18 cellular contexts compared by ENCODE assay signal in genomic region chr1:156957634-156958033, GRCh38. TPM values are rescaled to one million over a fixed set of nuclear protein-coding genes. Genes with fewer than 3 reads are reported as not detected.
DNase-seq lines count a peak whose midpoint lies in the region; ATAC-seq, FAIRE-seq and TF ChIP-seq lines count a peak whose summit lies in the region.
"Had no signal": no experiment of that assay in that cellular context is flagged by ENCODE, and none has a peak within 500 bp of the region (broad histone marks: within the 10 kb centered on the region; RNA-seq: fewer than 3 reads in every experiment).

No MANE protein-coding gene starts in this region.

- H3K27me3 ChIP-seq in cardiac muscle cell: no peaks in the 10 kb centered on the region
- H3K27me3 ChIP-seq in heart right ventricle: no peaks in the 10 kb centered on the region
- H3K27me3 ChIP-seq in CD4-positive, alpha-beta memory T cell (ENCODE audit: insufficient read depth, low read length): no peaks in the 10 kb centered on the region
- H3K27me3 ChIP-seq: BLaER1 had no signal

- POLR2A ChIA-PET in CD4-positive, alpha-beta memory T cell (lab: Charles Lee; ENCODE audit: partially characterized antibody): no interaction called here

- ATAC-seq in heart right ventricle: no peak
- no peak for ATAC-seq in T-helper 17 cell
- no peak for ATAC-seq in HG03045 (IDR thresholded peaks at IDR 0.05; ENCODE audit: unreplicated experiment)

- H3K36me3 ChIP-seq in cardiac muscle cell: peaks cover 26% of the 10 kb centered on the region
- peaks cover 0 to 99% (median 58%) of the 10 kb centered on the region in 9 donors for H3K36me3 ChIP-seq in heart right ventricle
- peaks cover 22% of the 10 kb centered on the region for H3K36me3 ChIP-seq in CD4-positive, alpha-beta memory T cell (ENCODE audit: insufficient read depth, low read length)

- peak overlapping the region; percentile 86 for H3K27ac Mint-ChIP-seq in T-helper 17 cell
- H3K27ac Mint-ChIP-seq in CD4-positive, alpha-beta memory T cell: no peak overlapping the region

- intact Hi-C loops in heart right ventricle (cut with DNase I): no loop called here
- intact Hi-C loops in CD4-positive, alpha-beta memory T cell (cut with micrococcal nuclease): no loop called here

- peaks cover 18% of the 10 kb centered on the region for H3K4me1 Mint-ChIP-seq in T-helper 17 cell
- H3K4me1 Mint-ChIP-seq in CD4-positive, alpha-beta memory T cell: peaks cover 8 to 27% (median 15%) of the 10 kb centered on the region in 4 donors

- peaks cover 16% of the 10 kb centered on the region for H3K36me3 Mint-ChIP-seq in T-helper 17 cell (ENCODE audit: low read depth)
- H3K36me3 Mint-ChIP-seq in CD4-positive, alpha-beta memory T cell: peaks cover 30 to 72% of the 10 kb centered on the region in 2 donors

- H3K27me3 Mint-ChIP-seq in T-helper 17 cell: no peaks in the 10 kb centered on the region
- H3K27me3 Mint-ChIP-seq in CD4-positive, alpha-beta memory T cell: peaks cover 0 to 2% of the 10 kb centered on the region in 2 donors
- H3K27me3 Mint-ChIP-seq: CD4-positive, CD25-positive, alpha-beta regulatory T cell had no signal

- no peak for FAIRE-seq in H54 (lab: Jason Lieb, UNC)
- FAIRE-seq: G401.6, GM12891 had no signal

- H3K4me1 ChIP-seq in cardiac muscle cell (ENCODE audit: low read depth) (peaks cover 39% of the 10 kb centered on the region), heart right ventricle (peaks cover 0 to 5% (median 0%) of the 10 kb centered on the region in 9 donors)
- H3K4me1 ChIP-seq in CD4-positive, alpha-beta memory T cell (ENCODE audit: insufficient read depth, low read length): peaks cover 16% of the 10 kb centered on the region
- H3K4me1 ChIP-seq: HAP-1 had no signal

- peaks cover 0 to 4% (median 1%) of the 10 kb centered on the region in 8 donors for H3K9me3 Mint-ChIP-seq in CD4-positive, alpha-beta memory T cell

- CTCF ChIA-PET in CD4-positive, alpha-beta memory T cell (lab: Charles Lee; ENCODE audit: partially characterized antibody): interaction anchor here (1.3 to 1.5 kb wide), 2 partner anchors 9 to 232 kb away, joined by 3 to 4 read pairs; no protein-coding TSS in a partner anchor

- no peak overlapping the region for H3K4me3 Mint-ChIP-seq in T-helper 17 cell
- H3K4me3 Mint-ChIP-seq in CD4-positive, alpha-beta memory T cell: no peak overlapping the region
- H3K4me3 Mint-ChIP-seq: CD4-positive, CD25-positive, alpha-beta regulatory T cell had no signal

- no peak for TF ChIP-seq CTCF in cardiac muscle cell (IDR thresholded peaks at IDR 0.05; ENCODE audit: low read depth, low read length)
- TF ChIP-seq CTCF in heart right ventricle (IDR thresholded peaks at IDR 0.05): no peak

- H3K4me3 ChIP-seq in cardiac muscle cell (no peak overlapping the region), heart right ventricle (no peak overlapping the region)
- no peak overlapping the region for H3K4me3 ChIP-seq in CD4-positive, alpha-beta memory T cell (ENCODE audit: low read length in 2 of 2)
- H3K4me3 ChIP-seq: BLaER1, HAP-1 had no signal

- H3K9me3 ChIP-seq in cardiac muscle cell (ENCODE audit: low read depth): no peaks in the 10 kb centered on the region
- H3K9me3 ChIP-seq in heart right ventricle: no peaks in the 10 kb centered on the region
- no peaks in the 10 kb centered on the region for H3K9me3 ChIP-seq in T-helper 17 cell (ENCODE audit: control insufficient read depth, low read length, poor library complexity, severe bottlenecking)
- H3K9me3 ChIP-seq in CD4-positive, alpha-beta memory T cell (ENCODE audit: control insufficient read depth in 1 of 2, low read length in 2 of 2): no peaks in the 10 kb centered on the region
- H3K9me3 ChIP-seq: BLaER1, HAP-1 had no signal

- 79 to 82% methylated on average over 3 of the region's 3 CpGs for WGBS in heart right ventricle, 2 donors

- TF ChIP-seq POLR2A in H54 (IDR thresholded peaks at IDR 0.05; ENCODE audit: low read depth, low read length): no peak

- DNase-seq in cardiac muscle cell (ENCODE audit: low read depth in 1 of 2, low spot score in 1 of 2): no peak
- no peak for DNase-seq in heart right ventricle
- DNase-seq in T-helper 17 cell: no peak
- DNase-seq in epithelial cell of prostate (ENCODE audit: low read depth, low spot score): peak; percentile 10
- peak; percentile 31 for DNase-seq in renal cortical epithelial cell (ENCODE audit: low read depth)
- no peak for DNase-seq in H54 (ENCODE audit: insufficient read length, low spot score)
- DNase-seq in CD4-positive, alpha-beta memory T cell: no peak
- DNase-seq: 8988T; AML-193; Calu3; CD4-positive, CD25-positive, alpha-beta regulatory T cell; DMS79 treated with DMSO at 0.1 percent for 48 hours; GOT3 had no signal

- peak overlapping the region; percentile 93 for H3K27ac ChIP-seq in cardiac muscle cell
- no peak overlapping the region for H3K27ac ChIP-seq in heart right ventricle
- H3K27ac ChIP-seq in epithelial cell of prostate: no peak overlapping the region
- H3K27ac ChIP-seq in CD4-positive, alpha-beta memory T cell (ENCODE audit: low read depth, low read length): no peak overlapping the region
- H3K27ac ChIP-seq: BLaER1 had no signal

RNA-seq across cellular contexts. Expression of gene LRRC71, which starts 37.2 kb away (rescaled TPM):
- total RNA-seq in cardiac muscle cell (0.11 and 0.45 TPM in 2 replicates), heart right ventricle (under 1 TPM in 3 of 10 donors, not detected in 7; 0.15 to 0.38 (median 0.35) TPM), T-helper 17 cell (not detected), renal cortical epithelial cell (not detected in 2 replicates)
- polyA plus RNA-seq in cardiac muscle cell (0.24 and 0.69 TPM in 2 replicates), heart right ventricle (under 1 TPM; 0.06 to 0.51 TPM)
- total RNA-seq in CD4-positive, alpha-beta memory T cell: not detected
- not detected for polyA plus RNA-seq in CD4-positive, alpha-beta memory T cell
- total RNA-seq: Calu3; CD4-positive, CD25-positive, alpha-beta regulatory T cell had no signal
- polyA plus RNA-seq: CD4-positive, CD25-positive, alpha-beta regulatory T cell had no signal

Comparison
In these comparisons a context has a peak if more than half of its experiments do, and no peak if none do; other contexts are left out.
1. DNase-seq: peak in epithelial cell of prostate (single experiment) and renal cortical epithelial cell (single experiment); none in cardiac muscle cell (0 of 2), heart right ventricle (0 of 2), T-helper 17 cell (0 of 3), H54 (single experiment) and CD4-positive, alpha-beta memory T cell (0 of 5).